ENCODE assay signal across 21 cellular contexts in the genomic region with DNA sequence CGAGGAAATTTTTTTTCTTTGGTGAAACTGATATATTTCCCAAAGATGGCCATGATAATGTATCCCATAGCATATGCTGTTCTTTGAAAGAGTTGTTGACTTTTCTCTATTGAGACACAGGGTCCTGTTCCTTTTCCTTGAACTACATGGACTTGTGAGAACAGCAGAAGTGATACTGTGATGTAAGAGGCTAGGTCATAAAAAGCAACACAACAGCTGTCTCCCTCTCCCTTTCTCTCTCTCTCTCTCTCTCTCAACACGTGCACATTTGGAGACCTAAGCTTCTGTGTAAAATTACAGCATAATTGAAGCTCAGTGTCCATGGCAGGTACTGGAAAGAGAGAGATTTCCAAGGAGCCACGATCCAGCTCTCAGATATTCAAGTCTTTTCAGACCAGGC.
"Had no signal": no experiment of that assay in that cellular context is flagged by ENCODE, and none has a peak within 500 bp of the region (broad histone marks: within the 10 kb centered on the region; RNA-seq: fewer than 3 reads in every experiment).

No MANE protein-coding gene starts in this region.

- DNase-seq: activated CD4-positive, alpha-beta memory T cell treated with anti-CD3 and anti-CD28 coated beads, Interleukin-2, amount 10 ng/mL, durations not matched to agents 7 days and 5 days; activated CD4-positive, alpha-beta T cell treated with anti-CD3 and anti-CD28 coated beads, Interleukin-2, amount 10 ng/mL, durations not matched to agents 24 days and 14 days; activated effector memory CD4-positive, alpha-beta T cell treated with Interleukin-2 at 50 U/mL for 16 hours; activated naive CD4-positive, alpha-beta T cell treated with anti-CD3 and anti-CD28 coated beads for 36 hours; activated naive CD8-positive, alpha-beta T cell treated with anti-CD3 and anti-CD28 coated beads, Interleukin-2, amount 10 ng/mL, durations not matched to agents 7 days and 5 days; activated T-cell treated with anti-CD3 and anti-CD28 coated beads, Interleukin-2, amount 50 U/mL, for 72 hours; amniotic stem cell; effector CD4-positive, alpha-beta T cell; heart left ventricle; islet precursor cell; left cardiac atrium; ovary; stimulated activated CD4-positive, alpha-beta T cell treated with anti-CD3 and anti-CD28 coated beads, Interleukin-12 subunit alpha, Interleukin-12 subunit beta, amount 100 ng/mL, for 4 hours; stimulated activated CD4-positive, alpha-beta T cell treated with anti-CD3 and anti-CD28 coated beads, Interleukin-4, amount 100 ng/mL, for 4 hours; stimulated activated naive CD8-positive, alpha-beta T cell treated with anti-CD3 and anti-CD28 coated beads, Interleukin-15, Interleukin-2, amounts not matched to agents 100 U/mL and 50 U/mL, for 24 hours; upper lobe of right lung had no signal

- H3K27ac ChIP-seq: cardiac muscle cell, heart left ventricle, neutrophil, ovary, prostate gland, upper lobe of right lung, VCaP had no signal

- H3K4me1 ChIP-seq: heart left ventricle, prostate gland, upper lobe of right lung had no signal

- H3K27me3 ChIP-seq: cardiac muscle cell, heart left ventricle, neutrophil, ovary, upper lobe of right lung had no signal

- H3K4me3 ChIP-seq: cardiac muscle cell, heart left ventricle, ovary, prostate gland, upper lobe of right lung had no signal

- ATAC-seq: activated CD4-positive, CD25-positive, alpha-beta regulatory T cell treated with anti-CD3 and anti-CD28 coated beads, Interleukin-2, amount 50 U/mL, for 24 hours; activated T-cell treated with anti-CD3 and anti-CD28 coated beads, Interleukin-2, amount 50 U/mL, for 72 hours; heart left ventricle; left cardiac atrium; stimulated activated naive CD8-positive, alpha-beta T cell treated with anti-CD3 and anti-CD28 coated beads, Interleukin-15, Interleukin-2, amounts not matched to agents 100 U/mL and 50 U/mL, for 24 hours; upper lobe of right lung had no signal

- H3K36me3 ChIP-seq: cardiac muscle cell, heart left ventricle, neutrophil, ovary, prostate gland, upper lobe of right lung had no signal

- H3K9me3 ChIP-seq: heart left ventricle, neutrophil, ovary, prostate gland, upper lobe of right lung had no signal
